Comparison of ENCODE assay signal across 8 cellular contexts in the genomic region with DNA sequence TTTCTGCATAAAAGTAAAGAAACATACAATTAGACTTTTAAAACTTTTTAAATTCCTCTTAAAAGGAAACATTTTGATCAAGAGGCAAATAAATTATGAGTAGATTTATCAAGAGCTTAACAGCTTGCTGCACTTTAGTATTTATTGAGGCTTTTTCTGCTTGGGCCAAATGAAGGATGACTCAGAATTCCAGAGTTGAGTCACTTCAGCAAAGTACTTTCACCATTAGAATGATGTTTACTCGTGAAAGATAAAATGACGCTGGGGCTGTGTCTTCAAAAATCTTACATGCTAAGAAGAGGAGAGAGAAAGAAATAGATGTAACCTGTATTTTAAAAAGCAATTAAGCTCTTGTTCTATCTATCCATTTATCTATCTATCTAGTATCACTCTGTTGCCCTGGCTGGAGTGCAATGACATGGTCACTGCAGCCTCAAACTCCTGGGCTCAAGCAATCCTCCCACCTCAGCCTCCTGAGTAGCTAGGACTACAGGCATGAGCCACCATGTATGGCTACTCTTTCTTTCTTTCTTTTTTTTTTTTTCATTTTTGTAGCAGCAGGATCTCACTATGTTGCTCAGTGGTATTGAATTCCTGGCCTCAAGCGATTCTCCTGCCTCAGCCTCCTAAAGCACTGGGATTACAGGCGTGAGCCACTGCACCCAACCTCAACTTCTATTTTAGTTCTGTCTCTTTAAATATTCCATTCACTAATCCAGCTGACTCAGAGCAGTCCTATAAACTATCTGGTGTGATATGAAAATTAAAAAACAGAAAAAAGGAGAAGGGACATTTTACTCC.
A peak's percentile ranks its signal among the peaks of the same experiment; 100 is the strongest.
DNase-seq lines count a peak whose midpoint lies in the region; ATAC-seq and TF ChIP-seq lines count a peak whose summit lies in the region.

No MANE protein-coding gene starts in this region.

- peaks cover 3% of the 10 kb centered on the region for H3K36me3 Mint-ChIP-seq in endothelial cell (ENCODE audit: low read depth, unreplicated experiment)

- ATAC-seq in GM18858 (IDR thresholded peaks at IDR 0.05; ENCODE audit: unreplicated experiment) (peak; percentile 80), HG03439 (IDR thresholded peaks at IDR 0.05; ENCODE audit: unreplicated experiment) (peak; percentile 63), HG03108 (IDR thresholded peaks at IDR 0.05; ENCODE audit: unreplicated experiment) (no peak)

- no peaks in the 10 kb centered on the region for H3K9me3 ChIP-seq in SJCRH30 (replicated peaks)

- no peak overlapping the region for H3K4me3 Mint-ChIP-seq in endothelial cell (ENCODE audit: unreplicated experiment)

- H3K9me3 Mint-ChIP-seq in endothelial cell (ENCODE audit: unreplicated experiment) = no peaks in the 10 kb centered on the region

- TF ChIP-seq CTCF in coronary artery (IDR thresholded peaks at IDR 0.05) = no peak
- TF ChIP-seq CTCF in retinal pigment epithelial cell (conservative IDR thresholded peaks at IDR 0.05; ENCODE audit: low read depth, low read length) = no peak
- no peak for TF ChIP-seq CTCF in endothelial cell (IDR thresholded peaks at IDR 0.05; ENCODE audit: unreplicated experiment)

- peaks cover 31% of the 10 kb centered on the region for H3K4me1 Mint-ChIP-seq in endothelial cell (ENCODE audit: unreplicated experiment)

- H3K36me3 ChIP-seq in SJCRH30 = no peaks in the 10 kb centered on the region

- H3K4me1 ChIP-seq in SJCRH30 = no peaks in the 10 kb centered on the region

- H3K4me3 ChIP-seq in coronary artery (no peak overlapping the region), retinal pigment epithelial cell (ENCODE audit: low read length) (no peak overlapping the region), SJCRH30 (no peak overlapping the region)

- peaks cover 4% of the 10 kb centered on the region for H3K27me3 Mint-ChIP-seq in endothelial cell (ENCODE audit: unreplicated experiment)

- H3K27me3 ChIP-seq in SJCRH30 = no peaks in the 10 kb centered on the region

- DNase-seq in coronary artery (ENCODE audit: low spot score) (no peak), retinal pigment epithelial cell (ENCODE audit: low read depth) (peak; percentile 71), amygdala (lab: John Stamatoyannopoulos, UW) (no peak), endothelial cell (ENCODE audit: low spot score) (no peak), SJCRH30 (no peak)

- peak overlapping the region; percentile 64 to 88 for H3K27ac ChIP-seq in coronary artery
- no peak overlapping the region for H3K27ac ChIP-seq in SJCRH30

- no peak overlapping the region for H3K27ac Mint-ChIP-seq in endothelial cell (ENCODE audit: unreplicated experiment)
